ENCODE assay signal across 35 cellular contexts in the genomic region with DNA sequence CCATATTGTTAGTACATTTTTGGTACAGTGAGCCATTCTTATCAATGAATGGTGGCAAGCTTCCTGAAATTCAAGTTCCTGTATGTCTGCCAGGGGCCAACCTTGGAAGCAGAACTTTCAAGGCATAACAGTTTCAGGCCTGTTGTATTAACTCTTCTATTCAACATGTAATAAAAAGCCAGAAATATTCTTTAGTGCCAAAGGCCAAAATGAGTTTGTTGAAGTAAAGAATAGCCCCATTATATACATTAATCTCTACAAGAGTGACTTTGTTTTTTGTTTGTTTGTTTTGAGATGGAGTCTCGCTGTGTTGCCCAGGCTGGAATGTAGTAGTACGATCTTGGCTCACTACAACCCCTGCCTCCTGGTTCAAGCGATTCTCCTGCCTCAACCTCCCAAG.
"Had no signal": no experiment of that assay in that cellular context is flagged by ENCODE, and none has a peak within 500 bp of the region (broad histone marks: within the 10 kb centered on the region; RNA-seq: fewer than 3 reads in every experiment).

No MANE protein-coding gene starts in this region.

- H3K36me3 ChIP-seq: MG63 had no signal

- H3K27ac ChIP-seq: KMS-11 had no signal

- H3K4me3 ChIP-seq: MG63 had no signal

- DNase-seq: Karpas-422, Kasumi-1, KG1, MG63, MM.1S, MV-4-11, NCI-H1048, NCI-H1092, NCI-H1092 treated with DMSO at 0.1 percent for 48 hours, NCI-H1105, NCI-H1105 treated with DMSO at 0.1 percent for 48 hours, NCI-H1417, NCI-H1417 treated with DMSO at 0.1 percent for 48 hours, NCI-H1436, NCI-H1436 treated with DMSO at 0.1 percent for 48 hours, NCI-H146, NCI-H1694, NCI-H1694 treated with DMSO at 0.1 percent for 48 hours, NCI-H187, NCI-H187 treated with DMSO at 0.1 percent for 48 hours, NCI-H1930, NCI-H2029, NCI-H2029 treated with DMSO at 0.1 percent for 48 hours, NCI-H2081, NCI-H2081 treated with DMSO at 0.1 percent for 48 hours, NCI-H2107, NCI-H2171, NCI-H2171 treated with DMSO at 0.1 percent for 48 hours, NCI-H2227 treated with DMSO at 0.1 percent for 48 hours, NCI-H226, NCI-H345, NCI-H446, NCI-H446 treated with DMSO at 0.1 percent for 48 hours, NCI-H510A had no signal

- H3K27me3 ChIP-seq: MG63 had no signal

- H3K9me3 ChIP-seq: MG63 had no signal
